Comparison of ENCODE assay signal across 14 cellular contexts in the genomic region with DNA sequence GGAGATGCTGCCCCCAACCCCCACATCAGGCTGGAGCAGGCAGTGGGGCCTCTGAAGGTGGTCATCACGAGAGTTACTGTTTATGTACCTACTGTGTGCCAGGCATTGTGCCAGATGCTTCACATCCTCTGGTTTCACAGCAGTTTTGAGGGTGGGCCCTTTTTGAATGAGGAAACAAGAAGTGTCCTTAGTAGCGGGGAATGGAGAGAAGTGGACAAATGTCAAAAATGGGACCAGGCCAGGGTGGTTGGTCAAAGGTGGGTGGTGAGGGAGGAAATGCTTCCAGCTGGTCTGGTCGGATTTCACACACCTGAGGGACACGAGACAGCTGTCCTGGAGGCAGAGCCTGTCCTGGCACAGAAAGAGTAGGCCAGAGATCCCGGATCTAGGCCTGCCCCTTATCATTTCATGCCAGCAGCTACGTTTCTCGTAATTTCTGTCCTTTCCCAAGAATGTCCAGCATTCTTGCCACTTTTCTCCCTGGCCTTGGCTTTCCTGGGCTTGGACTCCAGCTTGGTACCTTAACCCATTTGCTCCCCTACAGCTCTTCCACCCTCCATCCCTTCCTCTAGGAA. TPM values are rescaled to one million over a fixed set of nuclear protein-coding genes. Genes with fewer than 3 reads are reported as not detected.
DNase-seq lines count a peak whose midpoint lies in the region; ATAC-seq, FAIRE-seq and TF ChIP-seq lines count a peak whose summit lies in the region.
"Had no signal": no experiment of that assay in that cellular context is flagged by ENCODE, and none has a peak within 500 bp of the region (broad histone marks: within the 10 kb centered on the region; RNA-seq: fewer than 3 reads in every experiment).

No MANE protein-coding gene starts in this region.

- H4K20me1 ChIP-seq in K562 (replicated peaks; ENCODE audit: control insufficient read depth, insufficient read depth, low read length): no peaks in the 10 kb centered on the region

- peak overlapping the region in 1 of 2 experiments; percentile 89; a peak in 2 of 6 replicates for H3K27ac ChIP-seq in A549
- peak overlapping the region; percentile 50 for H3K27ac ChIP-seq in HUES48 (ENCODE audit: low read depth, low read length)
- peak overlapping the region; percentile 32; the same call in 2 of the 3 replicates for H3K27ac ChIP-seq in K562 (ENCODE audit: extremely low read depth, low read depth, low read length)

- DNase-seq in A549 (ENCODE audit: low read depth in 1 of 2, low spot score in 1 of 2): no peak
- no peak for DNase-seq in K562 (ENCODE audit: extremely low read depth in 1 of 4, low spot score in 3 of 4)
- DNase-seq in myocyte (ENCODE audit: low read depth): peak; percentile 49
- DNase-seq in medulla oblongata (ENCODE audit: extremely low spot score): no peak
- no peak for DNase-seq in occipital lobe (lab: John Stamatoyannopoulos, UW)
- no peak for DNase-seq in AG08395 (ENCODE audit: low spot score)
- no peak for DNase-seq in dedifferentiated amniotic fluid mesenchymal stem cell (ENCODE audit: extremely low spot score)
- DNase-seq: activated gamma-delta T cell, GDM1 had no signal

- H3K4me3 ChIP-seq in A549 (no peak overlapping the region), HUES48 (ENCODE audit: low read depth, low read length) (no peak overlapping the region), K562 (no peak overlapping the region)

- H3K9ac ChIP-seq in HUES48 (ENCODE audit: low read depth, low read length) (no peak overlapping the region), K562 (ENCODE audit: insufficient read depth in 1 of 2, low read depth in 2 of 2, low read length in 2 of 2) (peak overlapping the region in 1 of 2 experiments; percentile 78; a peak in 1 of 4 replicates)

- TF ChIP-seq RAD21 in A549 (conservative IDR thresholded peaks at IDR 0.05 in 1 of 2, IDR thresholded peaks at IDR 0.05 in 1 of 2) (no peak), K562 (CRISPR knock-in tag; conservative IDR thresholded peaks at IDR 0.05 in 1 of 2, IDR thresholded peaks at IDR 0.05 in 1 of 2) (no peak)

- in situ Hi-C loops in K562 (cut with MboI): no loop called here

- peaks cover 24% of the 10 kb centered on the region for H3K79me2 ChIP-seq in K562 (ENCODE audit: control insufficient read depth, insufficient read depth, low read length)

- H3K4me2 ChIP-seq in A549 (peak overlapping the region; percentile 100; the same call in 2 of the 3 replicates), K562 (ENCODE audit: insufficient read depth, low read length) (peak overlapping the region; percentile 46)

- peaks cover 17% of the 10 kb centered on the region; the same call in 2 of the 3 replicates for H3K4me1 ChIP-seq in A549
- H3K4me1 ChIP-seq in HUES48 (ENCODE audit: control insufficient read depth, insufficient read depth, low read length): peaks cover 24% of the 10 kb centered on the region
- H3K4me1 ChIP-seq in K562 (replicated peaks in 1 of 2; ENCODE audit: control insufficient read depth in 2 of 2, insufficient read depth in 2 of 2, low read length in 2 of 2): peaks cover 50 to 68% of the 10 kb centered on the region in 2 experiments

- no peak for FAIRE-seq in A549 (lab: Jason Lieb, UNC)
- FAIRE-seq in K562 (lab: Jason Lieb, UNC): no peak
- FAIRE-seq: colon had no signal

- POLR2A ChIA-PET in A549 (lab: Yijun Ruan, JAX): interaction anchor here (0.6 to 1.5 kb wide), 5 partner anchors 9 to 128 kb away, joined by 3 to 12 read pairs (median 4); a partner anchor contains a TSS
- POLR2A ChIA-PET in K562 (lab: Yijun Ruan, JAX): interaction anchor here (0.6 to 1.7 kb wide), 8 partner anchors 9 to 1191 kb away, joined by 3 to 11 read pairs (median 4); no protein-coding TSS in a partner anchor

- TF ChIP-seq POLR2A in A549 (IDR thresholded peaks at IDR 0.05; ENCODE audit: low read length): no peak
- TF ChIP-seq POLR2A in K562 (conservative IDR thresholded peaks at IDR 0.05): no peak

- H3K9me3 ChIP-seq in A549 (no peaks in the 10 kb centered on the region), HUES48 (ENCODE audit: control insufficient read depth, insufficient read depth, low read length) (no peaks in the 10 kb centered on the region), K562 (replicated peaks; ENCODE audit: control insufficient read depth, insufficient read depth, low read depth, low read length) (no peaks in the 10 kb centered on the region)

- H3K36me3 ChIP-seq in HUES48 (ENCODE audit: control insufficient read depth, insufficient read depth, low read length): peaks cover 5% of the 10 kb centered on the region; the same call in 1 of the 2 replicates
- H3K36me3 ChIP-seq in K562 (ENCODE audit: control insufficient read depth, insufficient read depth, low read length): peaks cover 47% of the 10 kb centered on the region; the same call in 2 of the 3 replicates

- H2AFZ ChIP-seq in K562 (ENCODE audit: low read depth, low read length): no peak overlapping the region

- CTCF ChIA-PET in A549 (lab: Yijun Ruan, JAX) (interaction anchor here (0.6 to 33.9 kb wide), 27 partner anchors 10 to 257 kb away, joined by 3 to 1107 read pairs (median 5); a partner anchor contains a TSS), K562 (lab: Yijun Ruan, JAX; ENCODE audit: low intra/inter-chr PET ratio) (interaction anchor here (0.6 to 1.2 kb wide), 3 partner anchors 52 to 85 kb away, joined by 3 to 8 read pairs (median 3); no protein-coding TSS in a partner anchor)

- no peak for TF ChIP-seq EP300 in A549 (IDR thresholded peaks at IDR 0.05)
- TF ChIP-seq EP300 in K562 (IDR thresholded peaks at IDR 0.05; ENCODE audit: low read length): no peak

- no TSS peak for BruUV-seq in K562 (replicated peaks; lab: Mats Ljungman, UMichigan)

- intact Hi-C loops in K562 (cut with micrococcal nuclease): loop anchor here (1.0 to 10.0 kb wide), 3 partner anchors 20 to 255 kb away; no protein-coding TSS in a partner anchor

- TF ChIP-seq CTCF in A549 (IDR thresholded peaks at IDR 0.05) (no peak), K562 (IDR thresholded peaks at IDR 0.05 in 2 of 3, conservative IDR thresholded peaks at IDR 0.05 in 1 of 3; ENCODE audit: insufficient read depth in 2 of 3, low read depth in 1 of 3, low read length in 3 of 3) (no peak)

- H3K27me3 ChIP-seq in HUES48 (ENCODE audit: control insufficient read depth, insufficient read depth, low read length) (peaks cover 15% of the 10 kb centered on the region), K562 (ENCODE audit: control insufficient read depth in 2 of 2, insufficient read depth in 2 of 2, low read length in 2 of 2) (no peaks in the 10 kb centered on the region)

- ATAC-seq in A549 (no peak), K562 (no peak)

- peaks cover 4% of the 10 kb centered on the region for H3K9me1 ChIP-seq in K562 (ENCODE audit: control insufficient read depth, insufficient read depth, low read length)

- WGBS in A549 (ENCODE audit: missing lambda C conversion rate): 42% methylated on average over 7 of the region's 7 CpGs
- WGBS in K562 (ENCODE audit: insufficient coverage, low coverage, missing lambda C conversion rate): 56% methylated on average over 7 of the region's 7 CpGs

RNA-seq across cellular contexts. Expression of a gene that starts 12.3 kb away (rescaled TPM):
- polyA plus RNA-seq in A549 (2011; rRNA removed): 3.9 and 5.8 TPM in 2 replicates
- 13.9 and 18.5 TPM in 2 replicates for polyA plus RNA-seq in A549 (2012; cell fraction: cytosol; rRNA removed)
- 16.1 and 18.7 TPM in 2 replicates for polyA plus RNA-seq in A549 (2012; cell fraction: nucleus; rRNA removed)
- polyA plus RNA-seq in A549 (2017; fragmentation: RNase III; extraction: RNeasy Plus Mini Kit Qiagen cat#74134 plus additional on column Dnase treatment): 5.2 to 8.4 TPM (median 6.4 TPM) in 3 replicates
- 2.6 and 2.9 TPM in 2 replicates for polyA minus RNA-seq in A549 (2011; rRNA and poly(A)+ RNA removed)
- total RNA-seq in K562 (2011; cell fraction: chromatin; rRNA removed; ENCODE audit: low replicate concordance): 35.8 and 98.9 TPM in 2 replicates
- 87.6 and 104 TPM in 2 replicates for total RNA-seq in K562 (2011; cell fraction: nucleolus; rRNA removed)
- total RNA-seq in K562 (2011; cell fraction: nucleoplasm; rRNA removed): 52.4 and 57.0 TPM in 2 replicates
- 63.1 and 86.1 TPM in 2 replicates for total RNA-seq in K562 (2014; rRNA removed)
- 6.3 and 10.5 TPM in 2 replicates for total RNA-seq in K562 (2014; rRNA removed; fragmentation: Illumina TruSeq; extraction: Trizol)
- total RNA-seq in K562 (2015; rRNA removed; fragmentation: Illumina TruSeq; extraction: Trizol): 34.5 and 38.8 TPM in 2 replicates
- 50.3 and 55.4 TPM in 2 replicates for total RNA-seq in K562 (2021)
- polyA plus RNA-seq in K562 (2011; rRNA removed): 21.2 and 40.8 TPM in 2 replicates
- polyA plus RNA-seq in K562 (2011; cell fraction: cytosol; rRNA removed): 54.2 and 98.9 TPM in 2 replicates
- polyA plus RNA-seq in K562 (2011; cell fraction: nucleus; rRNA removed): 174 and 232 TPM in 2 replicates
- polyA plus RNA-seq in K562 (2012): 40.9 and 53.0 TPM in 2 replicates
- 42.0 and 46.3 TPM in 2 replicates for polyA plus RNA-seq in K562 (2014; fragmentation: Illumina TruSeq; extraction: Trizol)
- 1 to 10 TPM in 1 of 2 experiments, under 1 TPM in 1; 0.28 to 1.3 TPM for polyA plus RNA-seq in K562 (2014; fragmentation: Nextera tagmentation; extraction: Ambion mirVana)
- 75.9 and 101 TPM in 2 replicates for polyA plus RNA-seq in K562 (2014; rRNA removed)
- polyA minus RNA-seq in K562 (2011; rRNA and poly(A)+ RNA removed): 11.5 and 13.6 TPM in 2 replicates
- 20.3 and 24.8 TPM in 2 replicates for polyA minus RNA-seq in K562 (2011; cell fraction: cytosol; rRNA and poly(A)+ RNA removed)
- polyA minus RNA-seq in K562 (2011; cell fraction: nucleus; rRNA and poly(A)+ RNA removed): 49.7 and 64.5 TPM in 2 replicates
- 2.5 and 4.1 TPM in 2 replicates for total RNA-seq in myocyte
- 0.16 TPM for polyA plus RNA-seq in myocyte (2012)
- total RNA-seq in occipital lobe: 4.4 TPM

RNA-seq across cellular contexts. Expression of a gene that starts 14.2 kb away (rescaled TPM):
- polyA plus RNA-seq in A549 (2011; rRNA removed): not detected in 2 replicates
- 0.01 TPM in 2 replicates for polyA plus RNA-seq in A549 (2012; cell fraction: cytosol; rRNA removed)
- polyA plus RNA-seq in A549 (2012; cell fraction: nucleus; rRNA removed): 0.02 and 0.05 TPM in 2 replicates
- polyA plus RNA-seq in A549 (2017; fragmentation: RNase III; extraction: RNeasy Plus Mini Kit Qiagen cat#74134 plus additional on column Dnase treatment): 0.03 TPM in 2 of 3 replicates, not detected in the other
- 0.12 TPM in 1 of 2 replicates, not detected in the other for polyA minus RNA-seq in A549 (2011; rRNA and poly(A)+ RNA removed)
- total RNA-seq in K562 (2011; cell fraction: chromatin; rRNA removed; ENCODE audit: low replicate concordance): 0.09 TPM in 1 of 2 replicates, not detected in the other
- total RNA-seq in K562 (2011; cell fraction: nucleolus; rRNA removed): not detected in 2 replicates
- total RNA-seq in K562 (2011; cell fraction: nucleoplasm; rRNA removed): not detected in 2 replicates
- not detected in 2 replicates for total RNA-seq in K562 (2014; rRNA removed)
- total RNA-seq in K562 (2014; rRNA removed; fragmentation: Illumina TruSeq; extraction: Trizol): not detected in 2 replicates
- not detected in 2 replicates for total RNA-seq in K562 (2015; rRNA removed; fragmentation: Illumina TruSeq; extraction: Trizol)
- not detected in 2 replicates for total RNA-seq in K562 (2021)
- not detected in 2 replicates for polyA plus RNA-seq in K562 (2011; rRNA removed)
- polyA plus RNA-seq in K562 (2011; cell fraction: cytosol; rRNA removed): not detected in 2 replicates
- not detected in 2 replicates for polyA plus RNA-seq in K562 (2011; cell fraction: nucleus; rRNA removed)
- polyA plus RNA-seq in K562 (2012): not detected in 2 replicates
- not detected in 2 replicates for polyA plus RNA-seq in K562 (2014; fragmentation: Illumina TruSeq; extraction: Trizol)
- not detected for polyA plus RNA-seq in K562 (2014; fragmentation: Nextera tagmentation; extraction: Ambion mirVana)
- polyA plus RNA-seq in K562 (2014; rRNA removed): not detected in 2 replicates
- not detected in 2 replicates for polyA minus RNA-seq in K562 (2011; rRNA and poly(A)+ RNA removed)
- polyA minus RNA-seq in K562 (2011; cell fraction: cytosol; rRNA and poly(A)+ RNA removed): not detected in 2 replicates
- not detected in 2 replicates for polyA minus RNA-seq in K562 (2011; cell fraction: nucleus; rRNA and poly(A)+ RNA removed)
- not detected in 2 replicates for total RNA-seq in myocyte
- not detected for polyA plus RNA-seq in myocyte (2012)
- total RNA-seq in occipital lobe: not detected
- total RNA-seq: lung had no signal

RNA-seq across cellular contexts. Expression of a gene that starts 18.5 kb away (rescaled TPM):
- polyA plus RNA-seq in A549 (2011; rRNA removed) (123 and 172 TPM in 2 replicates), A549 (2017; fragmentation: RNase III; extraction: RNeasy Plus Mini Kit Qiagen cat#74134 plus additional on column Dnase treatment) (207 to 222 TPM (median 210 TPM) in 3 replicates), K562 (2011; rRNA removed) (119 and 150 TPM in 2 replicates), K562 (2014; fragmentation: Illumina TruSeq; extraction: Trizol) (241 and 254 TPM in 2 replicates), K562 (2014; fragmentation: Nextera tagmentation; extraction: Ambion mirVana) (1 to 10 TPM; 2.7 to 8.5 TPM), K562 (2014; rRNA removed) (196 and 235 TPM in 2 replicates)
- 328 and 334 TPM in 2 replicates for polyA plus RNA-seq in A549 (2012; cell fraction: cytosol; rRNA removed)
- polyA plus RNA-seq in A549 (2012; cell fraction: nucleus; rRNA removed): 418 and 431 TPM in 2 replicates
- 230 and 259 TPM in 2 replicates for polyA minus RNA-seq in A549 (2011; rRNA and poly(A)+ RNA removed)
- 108 and 260 TPM in 2 replicates for total RNA-seq in K562 (2011; cell fraction: chromatin; rRNA removed; ENCODE audit: low replicate concordance)
- total RNA-seq in K562 (2011; cell fraction: nucleolus; rRNA removed): 422 and 429 TPM in 2 replicates
- total RNA-seq in K562 (2011; cell fraction: nucleoplasm; rRNA removed): 240 and 283 TPM in 2 replicates
- total RNA-seq in K562 (2014; rRNA removed) (200 and 216 TPM in 2 replicates), K562 (2014; rRNA removed; fragmentation: Illumina TruSeq; extraction: Trizol) (69.3 and 110 TPM in 2 replicates), K562 (2015; rRNA removed; fragmentation: Illumina TruSeq; extraction: Trizol) (179 and 196 TPM in 2 replicates), K562 (2021) (130 and 136 TPM in 2 replicates), myocyte (155 and 179 TPM in 2 replicates), occipital lobe (73.5 TPM)
- 299 and 407 TPM in 2 replicates for polyA plus RNA-seq in K562 (2011; cell fraction: cytosol; rRNA removed)
- 207 and 224 TPM in 2 replicates for polyA plus RNA-seq in K562 (2011; cell fraction: nucleus; rRNA removed)
- polyA plus RNA-seq in K562 (2012): 176 and 216 TPM in 2 replicates
- polyA minus RNA-seq in K562 (2011; rRNA and poly(A)+ RNA removed): 113 and 151 TPM in 2 replicates
- 150 and 163 TPM in 2 replicates for polyA minus RNA-seq in K562 (2011; cell fraction: cytosol; rRNA and poly(A)+ RNA removed)
- 76.1 and 108 TPM in 2 replicates for polyA minus RNA-seq in K562 (2011; cell fraction: nucleus; rRNA and poly(A)+ RNA removed)
- polyA plus RNA-seq in myocyte (2012): 200 TPM

RNA-seq across cellular contexts. Expression of a gene that starts 30.5 kb away (rescaled TPM):
- polyA plus RNA-seq in A549 (2011; rRNA removed) (not detected in 2 replicates), A549 (2017; fragmentation: RNase III; extraction: RNeasy Plus Mini Kit Qiagen cat#74134 plus additional on column Dnase treatment) (not detected in 3 replicates), K562 (2011; rRNA removed) (not detected in 2 replicates), K562 (2014; fragmentation: Illumina TruSeq; extraction: Trizol) (not detected in 2 replicates), K562 (2014; fragmentation: Nextera tagmentation; extraction: Ambion mirVana) (not detected), K562 (2014; rRNA removed) (not detected in 2 replicates)
- polyA plus RNA-seq in A549 (2012; cell fraction: cytosol; rRNA removed): 0.11 TPM in 1 of 2 replicates, not detected in the other
- polyA plus RNA-seq in A549 (2012; cell fraction: nucleus; rRNA removed): not detected in 2 replicates
- not detected in 2 replicates for polyA minus RNA-seq in A549 (2011; rRNA and poly(A)+ RNA removed)
- total RNA-seq in K562 (2011; cell fraction: chromatin; rRNA removed; ENCODE audit: low replicate concordance): not detected in 2 replicates
- not detected in 2 replicates for total RNA-seq in K562 (2011; cell fraction: nucleolus; rRNA removed)
- not detected in 2 replicates for total RNA-seq in K562 (2011; cell fraction: nucleoplasm; rRNA removed)
- total RNA-seq in K562 (2014; rRNA removed) (not detected in 2 replicates), K562 (2014; rRNA removed; fragmentation: Illumina TruSeq; extraction: Trizol) (not detected in 2 replicates), K562 (2015; rRNA removed; fragmentation: Illumina TruSeq; extraction: Trizol) (not detected in 2 replicates), K562 (2021) (not detected in 2 replicates), myocyte (not detected in 2 replicates), occipital lobe (not detected)
- polyA plus RNA-seq in K562 (2011; cell fraction: cytosol; rRNA removed): not detected in 2 replicates
- not detected in 2 replicates for polyA plus RNA-seq in K562 (2011; cell fraction: nucleus; rRNA removed)
- polyA plus RNA-seq in K562 (2012): not detected in 2 replicates
- polyA minus RNA-seq in K562 (2011; rRNA and poly(A)+ RNA removed): not detected in 2 replicates
- polyA minus RNA-seq in K562 (2011; cell fraction: cytosol; rRNA and poly(A)+ RNA removed): not detected in 2 replicates
- 0.67 TPM in 1 of 2 replicates, not detected in the other for polyA minus RNA-seq in K562 (2011; cell fraction: nucleus; rRNA and poly(A)+ RNA removed)
- polyA plus RNA-seq in myocyte (2012): not detected
- total RNA-seq: lung, SK-MEL-5 had no signal
- polyA plus RNA-seq: lung, thymus had no signal

RNA-seq across cellular contexts. Expression of a gene that starts 39.4 kb away (rescaled TPM):
- polyA plus RNA-seq in A549 (2011; rRNA removed) (5.3 TPM in 2 replicates), A549 (2017; fragmentation: RNase III; extraction: RNeasy Plus Mini Kit Qiagen cat#74134 plus additional on column Dnase treatment) (14.3 to 15.5 TPM (median 14.5 TPM) in 3 replicates), K562 (2011; rRNA removed) (6.1 and 9.7 TPM in 2 replicates), K562 (2014; fragmentation: Illumina TruSeq; extraction: Trizol) (0.59 and 2.7 TPM in 2 replicates), K562 (2014; fragmentation: Nextera tagmentation; extraction: Ambion mirVana) (1 to 10 TPM in 1 of 2 experiments, under 1 TPM in 1; 0.91 to 1.3 TPM), K562 (2014; rRNA removed) (14.3 and 14.9 TPM in 2 replicates)
- 18.4 and 25.5 TPM in 2 replicates for polyA plus RNA-seq in A549 (2012; cell fraction: cytosol; rRNA removed)
- 16.0 and 36.1 TPM in 2 replicates for polyA plus RNA-seq in A549 (2012; cell fraction: nucleus; rRNA removed)
- 2.2 and 2.8 TPM in 2 replicates for polyA minus RNA-seq in A549 (2011; rRNA and poly(A)+ RNA removed)
- 2.4 and 7.8 TPM in 2 replicates for total RNA-seq in K562 (2011; cell fraction: chromatin; rRNA removed; ENCODE audit: low replicate concordance)
- 12.2 and 13.2 TPM in 2 replicates for total RNA-seq in K562 (2011; cell fraction: nucleolus; rRNA removed)
- total RNA-seq in K562 (2011; cell fraction: nucleoplasm; rRNA removed): 5.8 and 6.0 TPM in 2 replicates
- total RNA-seq in K562 (2014; rRNA removed) (13.8 and 23.9 TPM in 2 replicates), K562 (2014; rRNA removed; fragmentation: Illumina TruSeq; extraction: Trizol) (0.80 and 1.1 TPM in 2 replicates), K562 (2015; rRNA removed; fragmentation: Illumina TruSeq; extraction: Trizol) (3.6 and 4.7 TPM in 2 replicates), K562 (2021) (18.3 and 22.6 TPM in 2 replicates), myocyte (0.86 and 0.94 TPM in 2 replicates), occipital lobe (3.9 TPM)
- polyA plus RNA-seq in K562 (2011; cell fraction: cytosol; rRNA removed): 11.4 and 33.1 TPM in 2 replicates
- 19.4 and 31.1 TPM in 2 replicates for polyA plus RNA-seq in K562 (2011; cell fraction: nucleus; rRNA removed)
- polyA plus RNA-seq in K562 (2012): 15.5 and 16.0 TPM in 2 replicates
- polyA minus RNA-seq in K562 (2011; rRNA and poly(A)+ RNA removed): 0.63 and 1.6 TPM in 2 replicates
- 8.3 and 17.7 TPM in 2 replicates for polyA minus RNA-seq in K562 (2011; cell fraction: cytosol; rRNA and poly(A)+ RNA removed)
- polyA minus RNA-seq in K562 (2011; cell fraction: nucleus; rRNA and poly(A)+ RNA removed): 3.9 and 6.0 TPM in 2 replicates
- polyA plus RNA-seq in myocyte (2012): 0.64 TPM
